In genomic region chr2:130355578-130356431, GRCh38 we compare ENCODE assay signal across 8 cellular contexts. TPM values are rescaled to one million over a fixed set of nuclear protein-coding genes. Genes with fewer than 3 reads are reported as not detected.
DNase-seq lines count a peak whose midpoint lies in the region; ATAC-seq and TF ChIP-seq lines count a peak whose summit lies in the region.

PTPN18 (plus strand) TSS chr2:130356056; CDS start chr2:130356108, 52 bp downstream.

- no peaks in the 10 kb centered on the region for H3K36me3 ChIP-seq in brain microvascular endothelial cell (replicated peaks)

- H3K27ac Mint-ChIP-seq in T-helper 2 cell treated with Interferon-gamma antibody and Interleukin-4, amounts not matched to agents 5 μg/mL and 100 μg/mL, for 36 hours: peak within 1 kb of the TSS; percentile 20

- H3K4me1 Mint-ChIP-seq in T-helper 2 cell treated with Interferon-gamma antibody and Interleukin-4, amounts not matched to agents 5 μg/mL and 100 μg/mL, for 36 hours (ENCODE audit: low read depth): peaks cover 15% of the 10 kb centered on the region

- no peaks in the 10 kb centered on the region for H3K27me3 Mint-ChIP-seq in T-helper 2 cell treated with Interferon-gamma antibody and Interleukin-4, amounts not matched to agents 5 μg/mL and 100 μg/mL, for 36 hours (ENCODE audit: low read depth)

- peak; percentile 42 for TF ChIP-seq CTCF in brain microvascular endothelial cell (IDR thresholded peaks at IDR 0.05; ENCODE audit: low read depth, low read length, missing control alignments)

- H3K27me3 ChIP-seq in brain microvascular endothelial cell (replicated peaks): no peaks in the 10 kb centered on the region

- intact Hi-C loops in sciatic nerve (cut with DNase I): no loop called here

- H3K36me3 Mint-ChIP-seq in T-helper 2 cell treated with Interferon-gamma antibody and Interleukin-4, amounts not matched to agents 5 μg/mL and 100 μg/mL, for 36 hours (ENCODE audit: low read depth): no peaks in the 10 kb centered on the region

- in situ Hi-C loops in brain microvascular endothelial cell (cut with HindIII; ENCODE audit: low pct_ligation_motif_present, low sequenced_read_pairs): no loop called here

- H3K4me3 ChIP-seq in brain microvascular endothelial cell (ENCODE audit: low read depth, low read length): peak within 1 kb of the TSS; percentile 68
- H3K4me3 ChIP-seq in iPS-11a (ENCODE audit: low read depth, low read length): peak within 1 kb of the TSS; percentile 56

- DNase-seq in SIG-M5 treated with dmso at 0.1 percent for 504 hours (lab: John Stamatoyannopoulos, UW; ENCODE audit: unreplicated experiment) (peak; percentile 68), SIG-M5 (lab: John Stamatoyannopoulos, UW) (no peak), NCI-H1105 (lab: John Stamatoyannopoulos, UW) (peak; percentile 46), brain microvascular endothelial cell (peak; percentile 66), sciatic nerve (ENCODE audit: low spot score) (peak; percentile 92)
- DNase-seq in T-helper 2 cell treated with Interferon-gamma antibody and Interleukin-4, amounts not matched to agents 5 μg/mL and 100 μg/mL, for 36 hours (ENCODE audit: low spot score): peak; percentile 74

- no peaks in the 10 kb centered on the region for H3K9me3 Mint-ChIP-seq in T-helper 2 cell treated with Interferon-gamma antibody and Interleukin-4, amounts not matched to agents 5 μg/mL and 100 μg/mL, for 36 hours

- ATAC-seq in HG02642 (IDR thresholded peaks at IDR 0.05; ENCODE audit: poor library complexity, unreplicated experiment): peak; percentile 97
- peak; percentile 99 for ATAC-seq in sciatic nerve

- peak within 1 kb of the TSS; percentile 1 for H3K27ac ChIP-seq in brain microvascular endothelial cell

- peak within 1 kb of the TSS; percentile 82 for H3K4me3 Mint-ChIP-seq in T-helper 2 cell treated with Interferon-gamma antibody and Interleukin-4, amounts not matched to agents 5 μg/mL and 100 μg/mL, for 36 hours

RNA-seq across cellular contexts. Expression of gene PTPN18, which starts in this region (rescaled TPM):
- 44.7 TPM for total RNA-seq in sciatic nerve
